ENCODE assay signal across 1 cellular context in genomic region chr1:116853680-116854191, GRCh38.
TF ChIP-seq lines count a peak whose summit lies in the region.

No MANE protein-coding gene starts in this region.

TF ChIP-seq in HEK293, 187 proteins besides CTCF, POLR2A, EP300 and RAD21 (continued from another document and continues in another):
- TF ChIP-seq, protein P1, sequence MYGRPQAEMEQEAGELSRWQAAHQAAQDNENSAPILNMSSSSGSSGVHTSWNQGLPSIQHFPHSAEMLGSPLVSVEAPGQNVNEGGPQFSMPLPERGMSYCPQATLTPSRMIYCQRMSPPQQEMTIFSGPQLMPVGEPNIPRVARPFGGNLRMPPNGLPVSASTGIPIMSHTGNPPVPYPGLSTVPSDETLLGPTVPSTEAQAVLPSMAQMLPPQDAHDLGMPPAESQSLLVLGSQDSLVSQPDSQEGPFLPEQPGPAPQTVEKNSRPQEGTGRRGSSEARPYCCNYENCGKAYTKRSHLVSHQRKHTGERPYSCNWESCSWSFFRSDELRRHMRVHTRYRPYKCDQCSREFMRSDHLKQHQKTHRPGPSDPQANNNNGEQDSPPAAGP (tag by site-specific recombination; IDR thresholded peaks at IDR 0.05) = peak; percentile 58; the same call in 1 of the 2 replicates
- TF ChIP-seq, protein P2, sequence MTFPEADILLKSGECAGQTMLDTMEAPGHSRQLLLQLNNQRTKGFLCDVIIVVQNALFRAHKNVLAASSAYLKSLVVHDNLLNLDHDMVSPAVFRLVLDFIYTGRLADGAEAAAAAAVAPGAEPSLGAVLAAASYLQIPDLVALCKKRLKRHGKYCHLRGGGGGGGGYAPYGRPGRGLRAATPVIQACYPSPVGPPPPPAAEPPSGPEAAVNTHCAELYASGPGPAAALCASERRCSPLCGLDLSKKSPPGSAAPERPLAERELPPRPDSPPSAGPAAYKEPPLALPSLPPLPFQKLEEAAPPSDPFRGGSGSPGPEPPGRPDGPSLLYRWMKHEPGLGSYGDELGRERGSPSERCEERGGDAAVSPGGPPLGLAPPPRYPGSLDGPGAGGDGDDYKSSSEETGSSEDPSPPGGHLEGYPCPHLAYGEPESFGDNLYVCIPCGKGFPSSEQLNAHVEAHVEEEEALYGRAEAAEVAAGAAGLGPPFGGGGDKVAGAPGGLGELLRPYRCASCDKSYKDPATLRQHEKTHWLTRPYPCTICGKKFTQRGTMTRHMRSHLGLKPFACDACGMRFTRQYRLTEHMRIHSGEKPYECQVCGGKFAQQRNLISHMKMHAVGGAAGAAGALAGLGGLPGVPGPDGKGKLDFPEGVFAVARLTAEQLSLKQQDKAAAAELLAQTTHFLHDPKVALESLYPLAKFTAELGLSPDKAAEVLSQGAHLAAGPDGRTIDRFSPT (tag by site-specific recombination; IDR thresholded peaks at IDR 0.05) = 0 out of 2 replicates have a peak, but pooled peaks have one; percentile 22
- no peak for TF ChIP-seq ZNF548 (tag by site-specific recombination; IDR thresholded peaks at IDR 0.05)
- 0 out of 2 replicates have a peak, but pooled peaks have one; percentile 21 for TF ChIP-seq ZNF24 (tag by site-specific recombination; IDR thresholded peaks at IDR 0.05)
- TF ChIP-seq IKZF3 (tag by site-specific recombination; IDR thresholded peaks at IDR 0.05) = peak; percentile 78
- no peak for TF ChIP-seq MEIS1 (CRISPR knock-in tag; IDR thresholded peaks at IDR 0.05; ENCODE audit: borderline replicate concordance)
- TF ChIP-seq ZNF416 (tag by site-specific recombination; IDR thresholded peaks at IDR 0.05) = no peak
- TF ChIP-seq ZNF280D (tag by site-specific recombination; IDR thresholded peaks at IDR 0.05) = no peak
- TF ChIP-seq, protein P3, sequence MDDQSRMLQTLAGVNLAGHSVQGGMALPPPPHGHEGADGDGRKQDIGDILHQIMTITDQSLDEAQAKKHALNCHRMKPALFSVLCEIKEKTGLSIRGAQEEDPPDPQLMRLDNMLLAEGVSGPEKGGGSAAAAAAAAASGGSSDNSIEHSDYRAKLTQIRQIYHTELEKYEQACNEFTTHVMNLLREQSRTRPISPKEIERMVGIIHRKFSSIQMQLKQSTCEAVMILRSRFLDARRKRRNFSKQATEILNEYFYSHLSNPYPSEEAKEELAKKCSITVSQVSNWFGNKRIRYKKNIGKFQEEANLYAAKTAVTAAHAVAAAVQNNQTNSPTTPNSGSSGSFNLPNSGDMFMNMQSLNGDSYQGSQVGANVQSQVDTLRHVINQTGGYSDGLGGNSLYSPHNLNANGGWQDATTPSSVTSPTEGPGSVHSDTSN (CRISPR knock-in tag; IDR thresholded peaks at IDR 0.05) = no peak
- TF ChIP-seq ZNF302 (tag by site-specific recombination; IDR thresholded peaks at IDR 0.05; ENCODE audit: low read depth) = no peak
- TF ChIP-seq, protein P4, sequence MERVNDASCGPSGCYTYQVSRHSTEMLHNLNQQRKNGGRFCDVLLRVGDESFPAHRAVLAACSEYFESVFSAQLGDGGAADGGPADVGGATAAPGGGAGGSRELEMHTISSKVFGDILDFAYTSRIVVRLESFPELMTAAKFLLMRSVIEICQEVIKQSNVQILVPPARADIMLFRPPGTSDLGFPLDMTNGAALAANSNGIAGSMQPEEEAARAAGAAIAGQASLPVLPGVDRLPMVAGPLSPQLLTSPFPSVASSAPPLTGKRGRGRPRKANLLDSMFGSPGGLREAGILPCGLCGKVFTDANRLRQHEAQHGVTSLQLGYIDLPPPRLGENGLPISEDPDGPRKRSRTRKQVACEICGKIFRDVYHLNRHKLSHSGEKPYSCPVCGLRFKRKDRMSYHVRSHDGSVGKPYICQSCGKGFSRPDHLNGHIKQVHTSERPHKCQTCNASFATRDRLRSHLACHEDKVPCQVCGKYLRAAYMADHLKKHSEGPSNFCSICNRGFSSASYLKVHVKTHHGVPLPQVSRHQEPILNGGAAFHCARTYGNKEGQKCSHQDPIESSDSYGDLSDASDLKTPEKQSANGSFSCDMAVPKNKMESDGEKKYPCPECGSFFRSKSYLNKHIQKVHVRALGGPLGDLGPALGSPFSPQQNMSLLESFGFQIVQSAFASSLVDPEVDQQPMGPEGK (tag by site-specific recombination; IDR thresholded peaks at IDR 0.05) = 0 out of 2 replicates have a peak, but pooled peaks have one; percentile 27
- peak; percentile 58 for TF ChIP-seq ZNF843 (tag by site-specific recombination; IDR thresholded peaks at IDR 0.05)
- no peak for TF ChIP-seq ZSCAN23 (tag by site-specific recombination; IDR thresholded peaks at IDR 0.05)
- TF ChIP-seq ZFP41 (tag by site-specific recombination; IDR thresholded peaks at IDR 0.05; ENCODE audit: borderline replicate concordance) = no peak
- TF ChIP-seq ZBTB48 (tag by site-specific recombination; IDR thresholded peaks at IDR 0.05) = peak; percentile 39; the same call in 1 of the 2 replicates
- TF ChIP-seq ZEB2 (tag by site-specific recombination; IDR thresholded peaks at IDR 0.05) = peak; percentile 60; the same call in 1 of the 2 replicates
- no peak for TF ChIP-seq ZNF133 (tag by site-specific recombination; IDR thresholded peaks at IDR 0.05)
- peak; percentile 65; the same call in 1 of the 2 replicates for TF ChIP-seq TSHZ1 (tag by site-specific recombination; IDR thresholded peaks at IDR 0.05; ENCODE audit: borderline replicate concordance)
- TF ChIP-seq, protein P5, sequence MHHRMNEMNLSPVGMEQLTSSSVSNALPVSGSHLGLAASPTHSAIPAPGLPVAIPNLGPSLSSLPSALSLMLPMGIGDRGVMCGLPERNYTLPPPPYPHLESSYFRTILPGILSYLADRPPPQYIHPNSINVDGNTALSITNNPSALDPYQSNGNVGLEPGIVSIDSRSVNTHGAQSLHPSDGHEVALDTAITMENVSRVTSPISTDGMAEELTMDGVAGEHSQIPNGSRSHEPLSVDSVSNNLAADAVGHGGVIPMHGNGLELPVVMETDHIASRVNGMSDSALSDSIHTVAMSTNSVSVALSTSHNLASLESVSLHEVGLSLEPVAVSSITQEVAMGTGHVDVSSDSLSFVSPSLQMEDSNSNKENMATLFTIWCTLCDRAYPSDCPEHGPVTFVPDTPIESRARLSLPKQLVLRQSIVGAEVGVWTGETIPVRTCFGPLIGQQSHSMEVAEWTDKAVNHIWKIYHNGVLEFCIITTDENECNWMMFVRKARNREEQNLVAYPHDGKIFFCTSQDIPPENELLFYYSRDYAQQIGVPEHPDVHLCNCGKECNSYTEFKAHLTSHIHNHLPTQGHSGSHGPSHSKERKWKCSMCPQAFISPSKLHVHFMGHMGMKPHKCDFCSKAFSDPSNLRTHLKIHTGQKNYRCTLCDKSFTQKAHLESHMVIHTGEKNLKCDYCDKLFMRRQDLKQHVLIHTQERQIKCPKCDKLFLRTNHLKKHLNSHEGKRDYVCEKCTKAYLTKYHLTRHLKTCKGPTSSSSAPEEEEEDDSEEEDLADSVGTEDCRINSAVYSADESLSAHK (tag by site-specific recombination; IDR thresholded peaks at IDR 0.05) = peak; percentile 19; the same call in 1 of the 2 replicates
- no peak for TF ChIP-seq ZNF530 (tag by site-specific recombination; IDR thresholded peaks at IDR 0.05; ENCODE audit: low read depth)
- no peak for TF ChIP-seq BCL11A (tag by site-specific recombination; IDR thresholded peaks at IDR 0.05; ENCODE audit: low read depth)
- TF ChIP-seq ZNF362 (tag by site-specific recombination; IDR thresholded peaks at IDR 0.05) = no peak
- 0 out of 2 replicates have a peak, but pooled peaks have one; percentile 38 for TF ChIP-seq KLF10 (tag by site-specific recombination; IDR thresholded peaks at IDR 0.05)
- peak; percentile 28; the same call in 1 of the 2 replicates for TF ChIP-seq GLIS1 (tag by site-specific recombination; IDR thresholded peaks at IDR 0.05)
- TF ChIP-seq AEBP2 (tag by site-specific recombination; IDR thresholded peaks at IDR 0.05; ENCODE audit: borderline replicate concordance) = no peak
- TF ChIP-seq, protein P6, sequence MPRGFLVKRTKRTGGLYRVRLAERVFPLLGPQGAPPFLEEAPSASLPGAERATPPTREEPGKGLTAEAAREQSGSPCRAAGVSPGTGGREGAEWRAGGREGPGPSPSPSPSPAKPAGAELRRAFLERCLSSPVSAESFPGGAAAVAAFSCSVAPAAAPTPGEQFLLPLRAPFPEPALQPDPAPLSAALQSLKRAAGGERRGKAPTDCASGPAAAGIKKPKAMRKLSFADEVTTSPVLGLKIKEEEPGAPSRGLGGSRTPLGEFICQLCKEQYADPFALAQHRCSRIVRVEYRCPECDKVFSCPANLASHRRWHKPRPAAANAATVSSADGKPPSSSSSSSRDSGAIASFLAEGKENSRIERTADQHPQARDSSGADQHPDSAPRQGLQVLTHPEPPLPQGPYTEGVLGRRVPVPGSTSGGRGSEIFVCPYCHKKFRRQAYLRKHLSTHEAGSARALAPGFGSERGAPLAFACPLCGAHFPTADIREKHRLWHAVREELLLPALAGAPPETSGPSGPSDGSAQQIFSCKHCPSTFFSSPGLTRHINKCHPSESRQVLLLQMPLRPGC (tag by site-specific recombination; IDR thresholded peaks at IDR 0.05) = peak; percentile 77; the same call in 1 of the 2 replicates
- TF ChIP-seq ZNF426 (tag by site-specific recombination; IDR thresholded peaks at IDR 0.05) = no peak
- no peak; the same call in 1 of the 2 replicates for TF ChIP-seq ZFP3 (tag by site-specific recombination; IDR thresholded peaks at IDR 0.05; ENCODE audit: low read depth)
- TF ChIP-seq ZNF785 (tag by site-specific recombination; IDR thresholded peaks at IDR 0.05) = no peak
- peak; percentile 84 for TF ChIP-seq TRIM28 (IDR thresholded peaks at IDR 0.05; ENCODE audit: borderline replicate concordance, low read length)
- TF ChIP-seq SP7 (tag by site-specific recombination; IDR thresholded peaks at IDR 0.05) = peak; percentile 92
- no peak for TF ChIP-seq ZNF624 (tag by site-specific recombination; IDR thresholded peaks at IDR 0.05)
- TF ChIP-seq ZNF571 (tag by site-specific recombination; IDR thresholded peaks at IDR 0.05) = no peak
